22 cellular contexts compared by ENCODE assay signal in the genomic region with DNA sequence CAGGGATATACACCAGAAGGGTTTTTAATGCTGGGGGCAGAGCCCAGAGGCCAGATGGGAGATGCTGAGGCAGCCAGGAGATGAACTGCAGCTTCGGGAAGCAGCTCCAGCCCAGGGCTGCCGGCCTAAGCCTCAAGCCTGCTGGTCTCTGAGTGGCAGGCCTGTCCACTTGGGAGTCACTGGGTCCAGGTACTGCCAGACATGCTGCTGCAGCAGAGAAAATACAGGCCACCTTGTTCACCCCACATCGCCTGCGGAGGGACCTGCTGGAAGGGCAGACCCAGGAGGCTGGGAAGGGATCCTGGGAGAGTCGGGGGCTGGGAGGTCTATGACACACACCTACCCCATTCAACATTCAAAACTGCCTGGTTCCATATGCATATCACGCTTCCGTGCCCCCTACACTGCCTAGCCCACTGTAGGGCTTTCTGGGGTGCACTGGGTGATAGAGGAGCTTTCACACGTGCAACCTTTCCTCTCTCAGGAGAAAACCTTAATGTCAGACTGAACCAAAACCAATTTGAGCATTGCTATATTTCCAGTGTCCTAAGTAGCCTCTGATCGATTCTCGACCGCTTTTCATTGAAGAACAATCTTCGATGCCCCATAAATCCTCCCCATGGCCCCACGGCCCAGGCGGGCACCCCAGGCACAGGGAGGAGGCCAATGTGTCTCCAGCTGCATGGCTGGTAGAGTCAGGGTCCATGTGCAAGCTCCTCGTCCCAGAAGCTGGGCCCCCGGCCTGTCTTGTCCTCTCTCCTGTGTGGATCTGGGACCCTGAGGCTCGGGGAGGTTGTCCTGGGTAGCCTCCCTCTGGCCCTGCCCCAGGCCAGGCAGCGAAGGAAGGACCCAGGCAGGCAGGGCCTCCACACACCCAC.
"Had no signal": no experiment of that assay in that cellular context is flagged by ENCODE, and none has a peak within 500 bp of the region (broad histone marks: within the 10 kb centered on the region; RNA-seq: fewer than 3 reads in every experiment).

No MANE protein-coding gene starts in this region.

- H3K9me3 ChIP-seq: ovary, psoas muscle, right atrium auricular region, transverse colon, vagina had no signal

- H3K4me1 Mint-ChIP-seq: activated naive CD8-positive, alpha-beta T cell treated with anti-CD3 and anti-CD28 coated beads, Interleukin-2, amount 10 ng/mL, durations not matched to agents 7 days and 5 days; activated T-helper 17 cell treated with anti-CD3 and anti-CD28 coated beads, Interleukin-2, amount 50 U/mL, for 72 hours; stimulated activated naive CD8-positive, alpha-beta T cell treated with anti-CD3 and anti-CD28 coated beads, Interleukin-15, amount 100 ng/mL, for 72 hours had no signal

- H3K9me3 Mint-ChIP-seq: activated naive CD8-positive, alpha-beta T cell treated with anti-CD3 and anti-CD28 coated beads, Interleukin-2, amount 10 ng/mL, durations not matched to agents 7 days and 5 days; activated T-helper 17 cell treated with anti-CD3 and anti-CD28 coated beads, Interleukin-2, amount 50 U/mL, for 72 hours; stimulated activated naive CD8-positive, alpha-beta T cell treated with anti-CD3 and anti-CD28 coated beads, Interleukin-15, amount 100 ng/mL, for 72 hours had no signal

- H3K4me3 Mint-ChIP-seq: activated CD8-positive, alpha-beta T cell treated with anti-CD3 and anti-CD28 coated beads, Interleukin-2, amount 10 ng/mL, durations not matched to agents 7 days and 5 days; activated naive CD8-positive, alpha-beta T cell treated with anti-CD3 and anti-CD28 coated beads, Interleukin-2, amount 10 ng/mL, durations not matched to agents 7 days and 5 days; activated T-helper 17 cell treated with anti-CD3 and anti-CD28 coated beads, Interleukin-2, amount 50 U/mL, for 72 hours; naive thymus-derived CD4-positive, alpha-beta T cell; stimulated activated naive CD8-positive, alpha-beta T cell treated with anti-CD3 and anti-CD28 coated beads, Interleukin-15, amount 100 ng/mL, for 72 hours had no signal

- H3K27ac Mint-ChIP-seq: activated CD8-positive, alpha-beta T cell treated with anti-CD3 and anti-CD28 coated beads, Interleukin-2, amount 10 ng/mL, durations not matched to agents 7 days and 5 days; activated naive CD8-positive, alpha-beta T cell treated with anti-CD3 and anti-CD28 coated beads, Interleukin-2, amount 10 ng/mL, durations not matched to agents 7 days and 5 days; activated T-helper 17 cell treated with anti-CD3 and anti-CD28 coated beads, Interleukin-2, amount 50 U/mL, for 72 hours; stimulated activated naive CD8-positive, alpha-beta T cell treated with anti-CD3 and anti-CD28 coated beads, Interleukin-15, amount 100 ng/mL, for 72 hours had no signal

- H3K27ac ChIP-seq: ovary, psoas muscle, right atrium auricular region, transverse colon, vagina had no signal

- H3K4me1 ChIP-seq: psoas muscle, right atrium auricular region, transverse colon, vagina had no signal

- H3K4me3 ChIP-seq: lung, ovary, psoas muscle, right atrium auricular region, transverse colon, vagina had no signal

- H3K27me3 ChIP-seq: ovary, right atrium auricular region, transverse colon, vagina had no signal

- H3K36me3 ChIP-seq: ovary, right atrium auricular region, transverse colon, vagina had no signal

- H3K27me3 Mint-ChIP-seq: activated naive CD8-positive, alpha-beta T cell treated with anti-CD3 and anti-CD28 coated beads, Interleukin-2, amount 10 ng/mL, durations not matched to agents 7 days and 5 days; activated T-helper 17 cell treated with anti-CD3 and anti-CD28 coated beads, Interleukin-2, amount 50 U/mL, for 72 hours; naive thymus-derived CD4-positive, alpha-beta T cell; stimulated activated naive CD8-positive, alpha-beta T cell treated with anti-CD3 and anti-CD28 coated beads, Interleukin-15, amount 100 ng/mL, for 72 hours had no signal

- DNase-seq: activated CD4-positive, alpha-beta T cell treated with anti-CD3 and anti-CD28 coated beads for 1 hour; activated CD4-positive, alpha-beta T cell treated with anti-CD3 and anti-CD28 coated beads, Interleukin-2, amount 50 U/mL, for 1 hour; activated CD8-positive, alpha-beta T cell treated with anti-CD3 and anti-CD28 coated beads, Interleukin-2, amount 10 ng/mL, durations not matched to agents 7 days and 5 days; activated naive CD4-positive, alpha-beta T cell; activated naive CD8-positive, alpha-beta T cell treated with anti-CD3 and anti-CD28 coated beads, Interleukin-2, amount 10 ng/mL, durations not matched to agents 7 days and 5 days; amniotic stem cell; cerebellar nuclear complex; effector CD4-positive, alpha-beta T cell; erythroblast; foreskin fibroblast; kidney; naive thymus-derived CD4-positive, alpha-beta T cell; ovary; psoas muscle; stimulated activated CD4-positive, alpha-beta T cell treated with anti-CD3 and anti-CD28 coated beads, Interleukin-1b, Interleukin-23, amount 100 ng/mL, for 48 hours; stimulated activated naive CD8-positive, alpha-beta T cell treated with anti-CD3 and anti-CD28 coated beads, Interleukin-15, amount 100 ng/mL, for 72 hours; T-helper 1 cell; transverse colon had no signal
